Comparison of ENCODE assay signal across 36 cellular contexts in genomic region chr2:150224321-150224720, GRCh38.
"Had no signal": no experiment of that assay in that cellular context is flagged by ENCODE, and none has a peak within 500 bp of the region (broad histone marks: within the 10 kb centered on the region; RNA-seq: fewer than 3 reads in every experiment).

No MANE protein-coding gene starts in this region.

- H3K9me3 ChIP-seq: MG63 had no signal

- H3K36me3 ChIP-seq: MG63 had no signal

- H3K27me3 ChIP-seq: MG63 had no signal

- DNase-seq: Karpas-422, Kasumi-1, MG63, MM.1S, MV-4-11, NCI-H1048, NCI-H1092, NCI-H1092 treated with DMSO at 0.1 percent for 48 hours, NCI-H1105, NCI-H1105 treated with DMSO at 0.1 percent for 48 hours, NCI-H1417, NCI-H1417 treated with DMSO at 0.1 percent for 48 hours, NCI-H1436, NCI-H1436 treated with DMSO at 0.1 percent for 48 hours, NCI-H146, NCI-H1694, NCI-H1694 treated with DMSO at 0.1 percent for 48 hours, NCI-H187, NCI-H187 treated with DMSO at 0.1 percent for 48 hours, NCI-H1930, NCI-H2029, NCI-H2029 treated with DMSO at 0.1 percent for 48 hours, NCI-H2081, NCI-H2081 treated with DMSO at 0.1 percent for 48 hours, NCI-H2107, NCI-H2171, NCI-H2171 treated with DMSO at 0.1 percent for 48 hours, NCI-H2227 treated with DMSO at 0.1 percent for 48 hours, NCI-H226, NCI-H345, NCI-H446, NCI-H446 treated with DMSO at 0.1 percent for 48 hours, NCI-H510A, NCI-H510A treated with DMSO at 0.1 percent for 48 hours, NCI-H524, NCI-H524 treated with DMSO at 0.1 percent for 48 hours had no signal

- H3K4me3 ChIP-seq: MG63 had no signal
